8 cellular contexts compared by ENCODE assay signal in genomic region chr11:64224891-64225607, GRCh38. TPM values are rescaled to one million over a fixed set of nuclear protein-coding genes. Genes with fewer than 3 reads are reported as not detected.
DNase-seq lines count a peak whose midpoint lies in the region; ATAC-seq, FAIRE-seq and TF ChIP-seq lines count a peak whose summit lies in the region.

No MANE protein-coding gene starts in this region.

- CTCF ChIA-PET in AG04449 (lab: Yijun Ruan, JAX): interaction anchor here (0.6 to 5.2 kb wide), 6 partner anchors 10 to 79 kb away, joined by 3 to 56 read pairs (median 6); partner anchors contain the start of gene FERMT3
- CTCF ChIA-PET in mammary epithelial cell (lab: Charles Lee; ENCODE audit: low non-redundant PET): no interaction called here

- 63% methylated on average over 21 of the region's 22 CpGs for WGBS in mammary epithelial cell (ENCODE audit: low coverage, missing lambda C conversion rate)

- POLR2A ChIA-PET in AG04449 (lab: Yijun Ruan, JAX): interaction anchor here (1.6 kb wide), 1 partner anchor 11 kb away, joined by 6 read pairs; no protein-coding TSS in a partner anchor

- no peaks in the 10 kb centered on the region for H4K20me1 ChIP-seq in mammary epithelial cell (ENCODE audit: insufficient read depth, low read length)

- peak overlapping the region; percentile 97 for H3K4me2 ChIP-seq in mammary epithelial cell (ENCODE audit: insufficient read depth, low read depth, low read length)

- no TSS peak for BruUV-seq in mammary epithelial cell (replicated peaks; lab: Mats Ljungman, UMichigan)

- H3K27me3 ChIP-seq in mammary epithelial cell (ENCODE audit: insufficient read depth, low read length): no peaks in the 10 kb centered on the region
- no peaks in the 10 kb centered on the region for H3K27me3 ChIP-seq in mucosa of stomach (ENCODE audit: control insufficient read depth, insufficient read depth, low read length)

- H3K4me3 ChIP-seq in AG04449 (ENCODE audit: low read depth, low read length): peak overlapping the region; percentile 91
- H3K4me3 ChIP-seq in Jurkat, Clone E6-1 (ENCODE audit: low read length): peak overlapping the region; percentile 91
- peak overlapping the region; percentile 60 to 94 (median 82) for H3K4me3 ChIP-seq in mammary epithelial cell (replicated peaks in 1 of 3; ENCODE audit: insufficient read depth in 1 of 3, low read depth in 2 of 3, low read length in 3 of 3)
- peak overlapping the region; percentile 92 for H3K4me3 ChIP-seq in mucosa of stomach (ENCODE audit: low read length)

- no peaks in the 10 kb centered on the region for H3K36me3 ChIP-seq in mammary epithelial cell (ENCODE audit: insufficient read depth, low read length)
- H3K36me3 ChIP-seq in mucosa of stomach (ENCODE audit: control insufficient read depth, insufficient read depth, low read length): no peaks in the 10 kb centered on the region

- DNase-seq in AG04449 (ENCODE audit: low read depth, low spot score): no peak
- DNase-seq in Jurkat, Clone E6-1 (ENCODE audit: low read depth, low spot score): no peak
- no peak for DNase-seq in mammary epithelial cell
- DNase-seq in HTR-8/SVneo (ENCODE audit: insufficient read length, low spot score): no peak
- no peak for DNase-seq in stimulated activated CD4-positive, alpha-beta T cell treated with anti-CD3 and anti-CD28 coated beads, Interleukin-2, amount 100 ng/mL, for 24 hours

- H3K9me3 ChIP-seq in mammary epithelial cell (replicated peaks; ENCODE audit: insufficient read depth, low read length): no peaks in the 10 kb centered on the region
- no peaks in the 10 kb centered on the region for H3K9me3 ChIP-seq in mucosa of stomach (ENCODE audit: control insufficient read depth, low read length)

- FAIRE-seq in HTR-8/SVneo (lab: Jason Lieb, UNC): no peak

- no peak overlapping the region for H2AFZ ChIP-seq in mammary epithelial cell (ENCODE audit: low read depth, low read length)

- in situ Hi-C loops in mammary epithelial cell (cut with MboI; ENCODE audit: low sequenced_read_pairs in 2 of 2): no loop called here

- ATAC-seq in GM18520 (IDR thresholded peaks at IDR 0.05; ENCODE audit: unreplicated experiment) (no peak), HG02763 (IDR thresholded peaks at IDR 0.05; ENCODE audit: unreplicated experiment) (no peak)

- no peak overlapping the region for H3K9ac ChIP-seq in mammary epithelial cell (ENCODE audit: insufficient read depth, low read length)
- peak overlapping the region; percentile 96 for H3K9ac ChIP-seq in mucosa of stomach (ENCODE audit: low read length)

- TF ChIP-seq CTCF in AG04449 (IDR thresholded peaks at IDR 0.05; ENCODE audit: insufficient read depth, low read length, missing control alignments) (no peak), mammary epithelial cell (conservative IDR thresholded peaks at IDR 0.05 in 1 of 2, IDR thresholded peaks at IDR 0.05 in 1 of 2; ENCODE audit: extremely low read depth in 1 of 2, insufficient read depth in 1 of 2, low read depth in 1 of 2, low read length in 2 of 2) (no peak)

- dilution Hi-C loops in mammary epithelial cell (cut with HindIII; ENCODE audit: low sequenced_read_pairs): no loop called here

- H3K27ac ChIP-seq in mammary epithelial cell (ENCODE audit: insufficient read depth, low read depth, low read length): no peak overlapping the region

- H3K4me1 ChIP-seq in mammary epithelial cell (ENCODE audit: insufficient read depth, low read length): peaks cover 45% of the 10 kb centered on the region
- peaks cover 56% of the 10 kb centered on the region for H3K4me1 ChIP-seq in mucosa of stomach (ENCODE audit: control insufficient read depth, insufficient read depth, low read length)

- intact Hi-C loops in mammary epithelial cell (cut with micrococcal nuclease): loop anchor here (5.0 kb wide), 1 partner anchor 38 kb away; the partner anchor contains the start of gene STIP1

- H3K79me2 ChIP-seq in mammary epithelial cell (ENCODE audit: insufficient read depth, low read length): peaks cover 24% of the 10 kb centered on the region

RNA-seq across cellular contexts. Expression of gene TRPT1, which starts 0.9 kb away (rescaled TPM):
- 73.2 TPM for polyA plus RNA-seq in Jurkat, Clone E6-1 (2012; ENCODE audit: insufficient read depth, insufficient read length)
- total RNA-seq in mammary epithelial cell: 10 to 100 TPM; 21.5 to 36.0 TPM
- 37.2 TPM for polyA plus RNA-seq in mammary epithelial cell
- polyA minus RNA-seq in mammary epithelial cell: 37.3 TPM

RNA-seq across cellular contexts. Expression of gene NUDT22, which starts 1.0 kb away (rescaled TPM):
- 47.9 TPM for polyA plus RNA-seq in Jurkat, Clone E6-1 (2012; ENCODE audit: insufficient read depth, insufficient read length)
- total RNA-seq in mammary epithelial cell: 10 to 100 TPM; 52.5 to 64.7 TPM
- 37.2 TPM for polyA plus RNA-seq in mammary epithelial cell
- 61.6 TPM for polyA minus RNA-seq in mammary epithelial cell

RNA-seq across cellular contexts. Expression of gene DNAJC4, which starts 5.3 kb away (rescaled TPM):
- polyA plus RNA-seq in Jurkat, Clone E6-1 (2012; ENCODE audit: insufficient read depth, insufficient read length): 45.4 TPM
- total RNA-seq in mammary epithelial cell: 10 to 100 TPM; 10.2 to 15.6 TPM
- 10.9 TPM for polyA plus RNA-seq in mammary epithelial cell
- polyA minus RNA-seq in mammary epithelial cell: 3.1 TPM

RNA-seq across cellular contexts. Expression of gene VEGFB, which starts 9.3 kb away (rescaled TPM):
- 119 TPM for polyA plus RNA-seq in Jurkat, Clone E6-1 (2012; ENCODE audit: insufficient read depth, insufficient read length)
- 10 to 100 TPM; 13.0 to 82.7 TPM for total RNA-seq in mammary epithelial cell
- 20.4 TPM for polyA plus RNA-seq in mammary epithelial cell
- polyA minus RNA-seq in mammary epithelial cell: 69.9 TPM

RNA-seq across cellular contexts. Expression of gene FKBP2, which starts 15.8 kb away (rescaled TPM):
- 113 TPM for polyA plus RNA-seq in Jurkat, Clone E6-1 (2012; ENCODE audit: insufficient read depth, insufficient read length)
- total RNA-seq in mammary epithelial cell: 10 to 100 TPM; 15.5 to 59.6 TPM
- polyA plus RNA-seq in mammary epithelial cell: 55.7 TPM
- 56.6 TPM for polyA minus RNA-seq in mammary epithelial cell
